8 cellular contexts compared by ENCODE assay signal in the genomic region with DNA sequence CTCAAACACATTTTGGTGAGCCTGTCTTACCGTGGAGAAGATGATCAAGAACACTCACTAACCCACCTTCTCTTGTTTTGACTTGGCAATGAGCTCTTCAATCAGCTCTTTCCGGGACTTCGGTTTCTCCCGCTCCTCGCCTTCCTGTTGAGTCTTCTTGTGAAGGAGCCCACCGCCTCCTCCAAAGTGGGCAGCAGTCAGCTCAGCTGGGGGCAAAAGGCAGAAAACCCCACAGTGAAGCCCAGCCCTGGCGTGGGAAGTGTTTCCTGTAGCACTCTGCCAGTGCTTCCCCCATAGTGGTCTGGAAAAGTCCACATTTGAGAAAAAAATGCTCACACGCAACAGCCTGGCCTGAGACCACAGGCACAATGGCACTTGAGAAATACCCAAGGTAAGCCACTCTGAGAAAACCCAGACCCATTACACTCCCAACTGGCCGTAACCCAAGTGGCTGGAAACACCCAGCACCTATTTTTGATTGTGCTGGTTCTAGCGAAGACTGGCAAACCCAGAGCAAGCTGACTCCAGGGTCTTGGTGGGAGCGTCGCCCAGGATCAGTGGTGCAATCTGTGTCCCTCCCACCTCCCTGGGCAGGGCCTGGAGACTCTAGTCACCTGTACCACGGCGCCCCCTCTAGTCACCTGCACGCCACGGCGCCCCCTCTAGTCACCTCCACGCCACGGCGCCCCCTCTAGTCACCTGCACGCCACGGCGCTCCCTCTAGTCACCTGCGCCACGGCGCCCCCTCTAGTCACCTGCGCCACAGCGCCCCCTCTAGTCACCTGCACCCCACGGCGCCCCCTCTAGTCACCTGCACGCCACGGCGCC. TPM values are rescaled to one million over a fixed set of nuclear protein-coding genes. Genes with fewer than 3 reads are reported as not detected.
DNase-seq lines count a peak whose midpoint lies in the region; ATAC-seq and TF ChIP-seq lines count a peak whose summit lies in the region.

No MANE protein-coding gene starts in this region.

- no peak overlapping the region for H3K4me3 ChIP-seq in H7 (ENCODE audit: insufficient read depth, low read depth, low read length)

- peak; percentile 74 for DNase-seq in GM10266 (ENCODE audit: extremely low spot score)
- peak; percentile 75 for DNase-seq in H7
- peak; percentile 75 for DNase-seq in WTC11 (ENCODE audit: low spot score)
- DNase-seq in immature natural killer cell = no peak
- DNase-seq in AG08395 (ENCODE audit: low spot score) = no peak
- no peak for DNase-seq in OCI-M1 (lab: John Stamatoyannopoulos, UW)
- DNase-seq in amygdala (lab: John Stamatoyannopoulos, UW) = no peak

- ATAC-seq in WTC11 (peak; percentile 89), GM18505 (IDR thresholded peaks at IDR 0.05; ENCODE audit: unreplicated experiment) (no peak)

- H3K27me3 Mint-ChIP-seq in WTC11 (ENCODE audit: low read depth) (no peaks in the 10 kb centered on the region), immature natural killer cell (ENCODE audit: low read depth in 3 of 3) (peaks cover 0 to 9% (median 2%) of the 10 kb centered on the region in 3 donors)

- H3K27me3 ChIP-seq in H7 (ENCODE audit: control insufficient read depth, insufficient read depth, low read length) = no peaks in the 10 kb centered on the region

- H3K9me3 Mint-ChIP-seq in WTC11 (peaks cover 29% of the 10 kb centered on the region), immature natural killer cell (no peaks in the 10 kb centered on the region)

- H3K4me1 Mint-ChIP-seq in WTC11 (peaks cover 7% of the 10 kb centered on the region), immature natural killer cell (peaks cover 5 to 29% of the 10 kb centered on the region in 2 donors)

- peaks cover 48% of the 10 kb centered on the region for H3K36me3 ChIP-seq in H7 (replicated peaks; ENCODE audit: control insufficient read depth, insufficient read depth, low read length)

- H3K36me3 Mint-ChIP-seq in WTC11 (peaks cover 92% of the 10 kb centered on the region), immature natural killer cell (peaks cover 30 to 64% (median 32%) of the 10 kb centered on the region in 3 donors)

- peak; percentile 56 for TF ChIP-seq CTCF in GM10266 (IDR thresholded peaks at IDR 0.05; ENCODE audit: control insufficient read depth, insufficient read depth, low read depth, missing control alignments)
- TF ChIP-seq CTCF in WTC11 (IDR thresholded peaks at IDR 0.05) = peak; percentile 89

- POLR2A ChIA-PET in WTC11 (lab: Charles Lee) = interaction anchor here (1.3 kb wide), 1 partner anchor 12 kb away, joined by 3 read pairs; no protein-coding TSS in a partner anchor

- no peak overlapping the region for H3K27ac Mint-ChIP-seq in WTC11
- peak overlapping the region; percentile 74 to 86 (median 84) for H3K27ac Mint-ChIP-seq in immature natural killer cell

- CTCF ChIA-PET in WTC11 (lab: Charles Lee) = interaction anchor here (1.2 to 1.6 kb wide), 6 partner anchors 9 to 223 kb away, joined by 3 to 11 read pairs (median 6); partner anchors contain the start of genes GRK4, NOP14 and TNIP2

- H3K4me3 Mint-ChIP-seq in WTC11 (no peak overlapping the region), immature natural killer cell (no peak overlapping the region)

- no peak for TF ChIP-seq POLR2A in GM18505 (IDR thresholded peaks at IDR 0.05; ENCODE audit: borderline replicate concordance, extremely low read depth, insufficient read depth, insufficient read length)

TF ChIP-seq in WTC11, 78 proteins besides CTCF, POLR2A, EP300 and RAD21:
- TF ChIP-seq JUN (CRISPR knock-in tag; IDR thresholded peaks at IDR 0.05) (0 out of 2 replicates have a peak, but pooled peaks have one; percentile 19), ARID4B (CRISPR knock-in tag; IDR thresholded peaks at IDR 0.05; ENCODE audit: borderline replicate concordance) (no peak), STAT6 (CRISPR knock-in tag; conservative IDR thresholded peaks at IDR 0.05; ENCODE audit: low read depth) (no peak)
- TF ChIP-seq, protein P1, sequence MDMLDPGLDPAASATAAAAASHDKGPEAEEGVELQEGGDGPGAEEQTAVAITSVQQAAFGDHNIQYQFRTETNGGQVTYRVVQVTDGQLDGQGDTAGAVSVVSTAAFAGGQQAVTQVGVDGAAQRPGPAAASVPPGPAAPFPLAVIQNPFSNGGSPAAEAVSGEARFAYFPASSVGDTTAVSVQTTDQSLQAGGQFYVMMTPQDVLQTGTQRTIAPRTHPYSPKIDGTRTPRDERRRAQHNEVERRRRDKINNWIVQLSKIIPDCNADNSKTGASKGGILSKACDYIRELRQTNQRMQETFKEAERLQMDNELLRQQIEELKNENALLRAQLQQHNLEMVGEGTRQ (CRISPR knock-in tag; IDR thresholded peaks at IDR 0.05) = peak; percentile 16; the same call in 1 of the 2 replicates
- TF ChIP-seq, protein P2, sequence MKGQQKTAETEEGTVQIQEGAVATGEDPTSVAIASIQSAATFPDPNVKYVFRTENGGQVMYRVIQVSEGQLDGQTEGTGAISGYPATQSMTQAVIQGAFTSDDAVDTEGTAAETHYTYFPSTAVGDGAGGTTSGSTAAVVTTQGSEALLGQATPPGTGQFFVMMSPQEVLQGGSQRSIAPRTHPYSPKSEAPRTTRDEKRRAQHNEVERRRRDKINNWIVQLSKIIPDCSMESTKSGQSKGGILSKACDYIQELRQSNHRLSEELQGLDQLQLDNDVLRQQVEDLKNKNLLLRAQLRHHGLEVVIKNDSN (CRISPR knock-in tag; IDR thresholded peaks at IDR 0.05) = 0 out of 2 replicates have a peak, but pooled peaks have one; percentile 36

RNA-seq across cellular contexts. Expression of gene NOP14, which starts 8.6 kb away (rescaled TPM):
- 17.3 and 19.2 TPM in 2 replicates for total RNA-seq in H7 (2014; rRNA removed; shearing (Covaris generic))
- total RNA-seq in WTC11 (2021) = 33.9 to 39.1 TPM (median 35.7 TPM) in 3 replicates
- polyA plus RNA-seq in immature natural killer cell = 10 to 100 TPM in 1 of 3 donors, 1 to 10 TPM in 2; 1.3 to 19.2 (median 5.0) TPM

RNA-seq across cellular contexts. Expression of gene GRK4, which starts 8.8 kb away (rescaled TPM):
- 0.48 and 1.9 TPM in 2 replicates for total RNA-seq in H7 (2014; rRNA removed; shearing (Covaris generic))
- 1.4 to 3.5 TPM (median 1.6 TPM) in 3 replicates for total RNA-seq in WTC11 (2021)
- 1 to 10 TPM; 2.7 to 4.4 (median 4.0) TPM for polyA plus RNA-seq in immature natural killer cell

Comparison
In these comparisons a context has a peak if more than half of its experiments do, and no peak if none do; other contexts are left out.
1. DNase-seq: peak in GM10266 (single experiment), H7 (single experiment) and WTC11 (single experiment); none in immature natural killer cell (0 of 3), AG08395 (single experiment), OCI-M1 (single experiment) and amygdala (0 of 56).